Comparison of ENCODE assay signal across 19 cellular contexts in genomic region chr21:16320110-16320509, GRCh38.
DNase-seq lines count a peak whose midpoint lies in the region; ATAC-seq, FAIRE-seq and TF ChIP-seq lines count a peak whose summit lies in the region.
"Had no signal": no experiment of that assay in that cellular context is flagged by ENCODE, and none has a peak within 500 bp of the region (broad histone marks: within the 10 kb centered on the region; RNA-seq: fewer than 3 reads in every experiment).

No MANE protein-coding gene starts in this region.

- no peaks in the 10 kb centered on the region for H3K36me3 ChIP-seq in IMR-90 (ENCODE audit: control insufficient read depth, insufficient read depth, low read length)
- H3K36me3 ChIP-seq in K562 (ENCODE audit: control insufficient read depth, insufficient read depth, low read length) = no peaks in the 10 kb centered on the region
- no peaks in the 10 kb centered on the region for H3K36me3 ChIP-seq in uterus
- H3K36me3 ChIP-seq: BLaER1 treated with 17β-estradiol and CSF1 and Interleukin-3, amounts not matched to agents 10 nM and 100 nM had no signal

- ATAC-seq in A549 = no peak
- no peak for ATAC-seq in IMR-90 (ENCODE audit: low read depth)
- ATAC-seq in K562 = no peak
- ATAC-seq: CD8-positive, alpha-beta T cell had no signal

- H3K4me1 ChIP-seq in A549 (peaks cover 17% of the 10 kb centered on the region; the same call in 2 of the 3 replicates), IMR-90 (ENCODE audit: control insufficient read depth, insufficient read depth, low read length) (no peaks in the 10 kb centered on the region), K562 (replicated peaks in 1 of 2; ENCODE audit: control insufficient read depth in 2 of 2, insufficient read depth in 2 of 2, low read length in 2 of 2) (no peaks in the 10 kb centered on the region), uterus (peaks cover 0 to 18% of the 10 kb centered on the region in 2 donors)
- H3K4me1 ChIP-seq: BLaER1 treated with 17β-estradiol and CSF1 and Interleukin-3, amounts not matched to agents 10 nM and 100 nM; Caco-2 had no signal

- H3K4me3 ChIP-seq in A549 = no peak overlapping the region
- no peak overlapping the region for H3K4me3 ChIP-seq in IMR-90 (ENCODE audit: insufficient read depth, low read depth, low read length)
- H3K4me3 ChIP-seq in K562 = no peak overlapping the region
- H3K4me3 ChIP-seq in uterus = no peak overlapping the region
- H3K4me3 ChIP-seq: BLaER1 treated with 17β-estradiol and CSF1 and Interleukin-3, amounts not matched to agents 10 nM and 100 nM had no signal

- H3K27me3 ChIP-seq in IMR-90 (ENCODE audit: control insufficient read depth, insufficient read depth, low read length) (no peaks in the 10 kb centered on the region), K562 (ENCODE audit: control insufficient read depth in 2 of 2, insufficient read depth in 2 of 2, low read length in 2 of 2) (no peaks in the 10 kb centered on the region), uterus (no peaks in the 10 kb centered on the region)
- H3K27me3 ChIP-seq: BLaER1 treated with 17β-estradiol and CSF1 and Interleukin-3, amounts not matched to agents 10 nM and 100 nM had no signal

- H2BK20ac ChIP-seq in IMR-90 (ENCODE audit: low read depth, low read length) = no peak overlapping the region

- TF ChIP-seq EP300 in A549 (IDR thresholded peaks at IDR 0.05) (no peak), K562 (IDR thresholded peaks at IDR 0.05; ENCODE audit: low read length) (no peak)

- H4K20me1 ChIP-seq in IMR-90 (ENCODE audit: insufficient read depth, low read length) = no peaks in the 10 kb centered on the region
- no peaks in the 10 kb centered on the region for H4K20me1 ChIP-seq in K562 (replicated peaks; ENCODE audit: control insufficient read depth, insufficient read depth, low read length)
- H4K20me1 ChIP-seq: BLaER1 treated with 17β-estradiol and CSF1 and Interleukin-3, amounts not matched to agents 10 nM and 100 nM had no signal

- no peak overlapping the region for H2BK120ac ChIP-seq in IMR-90 (ENCODE audit: low read depth, low read length)

- no peaks in the 10 kb centered on the region for H3K79me1 ChIP-seq in IMR-90 (ENCODE audit: low read depth in 1 of 2, low read length in 2 of 2)

- H4K5ac ChIP-seq in IMR-90 (ENCODE audit: low read depth, low read length) = no peak overlapping the region

- dilution Hi-C loops in IMR-90 (cut with HindIII; ENCODE audit: low sequenced_read_pairs, unreplicated experiment) = no loop called here

- POLR2A ChIA-PET in A549 (lab: Yijun Ruan, JAX) = no interaction called here
- POLR2A ChIA-PET in IMR-90 (lab: Charles Lee; ENCODE audit: unreplicated experiment) = no interaction called here
- POLR2A ChIA-PET in K562 (lab: Yijun Ruan, JAX) = no interaction called here

- TF ChIP-seq POLR2A in A549 (IDR thresholded peaks at IDR 0.05; ENCODE audit: low read length) = no peak
- no peak for TF ChIP-seq POLR2A in IMR-90 (IDR thresholded peaks at IDR 0.05; ENCODE audit: low read depth, low read length)
- TF ChIP-seq POLR2A in K562 (conservative IDR thresholded peaks at IDR 0.05) = no peak
- TF ChIP-seq POLR2A in uterus (IDR thresholded peaks at IDR 0.05) = no peak

- no peak overlapping the region for H2AK9ac ChIP-seq in IMR-90 (replicated peaks; ENCODE audit: low read depth, low read length, poor library complexity)

- no peak overlapping the region for H2AK5ac ChIP-seq in IMR-90 (ENCODE audit: low read depth, low read length)

- BruUV-seq in IMR-90 (replicated peaks; lab: Mats Ljungman, UMichigan) (no TSS peak), K562 (replicated peaks; lab: Mats Ljungman, UMichigan) (no TSS peak)

- no peak overlapping the region for H4K91ac ChIP-seq in IMR-90 (ENCODE audit: insufficient read depth, low read depth, low read length)

- H3K14ac ChIP-seq in IMR-90 (replicated peaks; ENCODE audit: low read depth, low read length) = no peak overlapping the region

- no peak overlapping the region for H3K56ac ChIP-seq in IMR-90 (ENCODE audit: extremely low read depth, insufficient read depth, low read length)

- H3K9me3 ChIP-seq in A549 = no peaks in the 10 kb centered on the region
- no peaks in the 10 kb centered on the region for H3K9me3 ChIP-seq in IMR-90 (ENCODE audit: control insufficient read depth, insufficient read depth, low read length)
- no peaks in the 10 kb centered on the region for H3K9me3 ChIP-seq in K562 (replicated peaks; ENCODE audit: control insufficient read depth, insufficient read depth, low read depth, low read length)
- no peaks in the 10 kb centered on the region for H3K9me3 ChIP-seq in uterus
- H3K9me3 ChIP-seq: BLaER1 treated with 17β-estradiol and CSF1 and Interleukin-3, amounts not matched to agents 10 nM and 100 nM; Caco-2 had no signal

- H3K79me2 ChIP-seq in K562 (ENCODE audit: control insufficient read depth, insufficient read depth, low read length) = no peaks in the 10 kb centered on the region

- H2AFZ ChIP-seq in IMR-90 (replicated peaks; ENCODE audit: low read length, poor library complexity) (no peak overlapping the region), K562 (ENCODE audit: low read depth, low read length) (no peak overlapping the region)

- H3K9me1 ChIP-seq in IMR-90 (ENCODE audit: insufficient read depth, low read length) (no peaks in the 10 kb centered on the region), K562 (ENCODE audit: control insufficient read depth, insufficient read depth, low read length) (no peaks in the 10 kb centered on the region)

- intact Hi-C loops in IMR-90 (cut with micrococcal nuclease) (no loop called here), K562 (cut with micrococcal nuclease) (no loop called here), uterus (cut with DNase I; ENCODE audit: low total_unique reads) (no loop called here)

- FAIRE-seq in A549 (lab: Jason Lieb, UNC) (no peak), K562 (lab: Jason Lieb, UNC) (no peak)
- FAIRE-seq: D721Med, GM12891, GM19239 had no signal

- no peak overlapping the region for H2BK15ac ChIP-seq in IMR-90 (ENCODE audit: low read depth, low read length)

- H3K27ac ChIP-seq in A549 = no peak overlapping the region
- H3K27ac ChIP-seq in IMR-90 (ENCODE audit: insufficient read depth, low read length) = no peak overlapping the region
- H3K27ac ChIP-seq in K562 (ENCODE audit: extremely low read depth, low read depth, low read length) = no peak overlapping the region
- H3K27ac ChIP-seq in uterus = peak overlapping the region; percentile 73 to 87
- H3K27ac ChIP-seq: BLaER1 treated with 17β-estradiol and CSF1 and Interleukin-3, amounts not matched to agents 10 nM and 100 nM had no signal

- H3K23ac ChIP-seq in IMR-90 (ENCODE audit: low read depth, low read length) = no peak overlapping the region

- DNase-seq in A549 (ENCODE audit: low read depth in 1 of 2, low spot score in 1 of 2) = no peak
- no peak for DNase-seq in IMR-90
- DNase-seq in K562 (ENCODE audit: extremely low read depth in 1 of 4, low spot score in 3 of 4) = no peak
- no peak for DNase-seq in uterus
- DNase-seq in T-helper 1 cell = no peak
- DNase-seq in NCI-H2196 (lab: John Stamatoyannopoulos, UW; ENCODE audit: unreplicated experiment) = no peak
- no peak for DNase-seq in foreskin melanocyte
- DNase-seq: 8988T; AML-193; Caco-2; Calu3; CD4-positive, alpha-beta T cell; CD8-positive, alpha-beta T cell; DMS79 treated with DMSO at 0.1 percent for 48 hours; GF-D8 had no signal

- no peak for TF ChIP-seq RAD21 in A549 (conservative IDR thresholded peaks at IDR 0.05 in 1 of 2, IDR thresholded peaks at IDR 0.05 in 1 of 2)
- TF ChIP-seq RAD21 in IMR-90 (IDR thresholded peaks at IDR 0.05; ENCODE audit: low read length) = no peak
- no peak for TF ChIP-seq RAD21 in K562 (CRISPR knock-in tag; conservative IDR thresholded peaks at IDR 0.05 in 1 of 2, IDR thresholded peaks at IDR 0.05 in 1 of 2)

- no peak overlapping the region for H3K4ac ChIP-seq in IMR-90 (ENCODE audit: low read depth, low read length)

- in situ Hi-C loops in IMR-90 (cut with MboI; ENCODE audit: low sequenced_read_pairs) = no loop called here
- in situ Hi-C loops in K562 (cut with MboI) = no loop called here

- no peak overlapping the region for H2BK5ac ChIP-seq in IMR-90 (ENCODE audit: low read depth, low read length, poor library complexity, severe bottlenecking)

- TF ChIP-seq CTCF in A549 (IDR thresholded peaks at IDR 0.05) (no peak), IMR-90 (conservative IDR thresholded peaks at IDR 0.05; ENCODE audit: low read depth, low read length) (no peak), K562 (IDR thresholded peaks at IDR 0.05 in 2 of 3, conservative IDR thresholded peaks at IDR 0.05 in 1 of 3; ENCODE audit: insufficient read depth in 2 of 3, low read depth in 1 of 3, low read length in 3 of 3) (no peak), uterus (IDR thresholded peaks at IDR 0.05) (no peak)

- CTCF ChIA-PET in A549 (lab: Yijun Ruan, JAX) (no interaction called here), IMR-90 (lab: Yijun Ruan, JAX) (no interaction called here), K562 (lab: Yijun Ruan, JAX; ENCODE audit: low intra/inter-chr PET ratio) (no interaction called here)

- 84% methylated on average over 1 of the region's 1 CpG for WGBS in A549 (ENCODE audit: missing lambda C conversion rate)
- WGBS in IMR-90 (ENCODE audit: extremely low coverage in 2 of 2, insufficient read length in 1 of 2), 2 experiments = 100% methylated on average over 1 of the region's 1 CpG; no CpG with 5 or more reads in 1 of the 2 experiments
- WGBS in K562 (ENCODE audit: insufficient coverage, low coverage, missing lambda C conversion rate) = 0% methylated on average over 1 of the region's 1 CpG

- H3K9ac ChIP-seq in IMR-90 (ENCODE audit: low read depth, low read length) = no peak overlapping the region
- H3K9ac ChIP-seq in K562 (ENCODE audit: insufficient read depth in 1 of 2, low read depth in 2 of 2, low read length in 2 of 2) = no peak overlapping the region
- H3K9ac ChIP-seq: BLaER1 treated with 17β-estradiol and CSF1 and Interleukin-3, amounts not matched to agents 10 nM and 100 nM had no signal

- H3K4me2 ChIP-seq in A549 (no peak overlapping the region), IMR-90 (ENCODE audit: low read depth, low read length) (no peak overlapping the region), K562 (ENCODE audit: insufficient read depth, low read length) (no peak overlapping the region)
- H3K4me2 ChIP-seq: BLaER1 treated with 17β-estradiol and CSF1 and Interleukin-3, amounts not matched to agents 10 nM and 100 nM had no signal

- no peak overlapping the region for H4K8ac ChIP-seq in IMR-90 (ENCODE audit: low read depth in 2 of 2, low read length in 2 of 2)

- H3K18ac ChIP-seq in IMR-90 (ENCODE audit: low read depth, low read length) = no peak overlapping the region

TF ChIP-seq in A549, 52 proteins besides CTCF, POLR2A, EP300 and RAD21 (continues in another document):
- peak; percentile 84 for TF ChIP-seq MAFK (IDR thresholded peaks at IDR 0.05; ENCODE audit: partially characterized antibody)

TF ChIP-seq in IMR-90, 13 proteins besides CTCF, POLR2A, EP300 and RAD21:
- TF ChIP-seq MAFK (IDR thresholded peaks at IDR 0.05; ENCODE audit: low read depth, low read length) (peak; percentile 94), FOS (IDR thresholded peaks at IDR 0.05; ENCODE audit: low read depth, low read length) (no peak)

TF ChIP-seq in K562, 482 proteins besides CTCF, POLR2A, EP300 and RAD21 (continues in another document):
- peak; percentile 53 for TF ChIP-seq MAFG (tag; conservative IDR thresholded peaks at IDR 0.05)
- peak; percentile 70 for TF ChIP-seq MAFF (IDR thresholded peaks at IDR 0.05; ENCODE audit: low read length)
- no peak for TF ChIP-seq MCM2 (IDR thresholded peaks at IDR 0.05; ENCODE audit: low read depth)
- peak; percentile 50 for TF ChIP-seq ZNF316 (IDR thresholded peaks at IDR 0.05)
- TF ChIP-seq CBX1 (IDR thresholded peaks at IDR 0.05; ENCODE audit: low read depth) = no peak

Comparison
In these comparisons a context has a peak if more than half of its experiments do, and no peak if none do; other contexts are left out.
1. H3K27ac ChIP-seq: peak in uterus (2 of 2); none in A549 (0 of 2), IMR-90 (single experiment) and K562 (single experiment).
2. Of the 35 proteins assayed by ChIP-seq in both K562 and A549: peak only in K562: none; only in A549: none; in both: MAFK; in neither: 34.